ENCODE assay signal across 8 cellular contexts in genomic region chr19:14113762-14114414, GRCh38. TPM values are rescaled to one million over a fixed set of nuclear protein-coding genes. Genes with fewer than 3 reads are reported as not detected.
DNase-seq lines count a peak whose midpoint lies in the region; ATAC-seq, FAIRE-seq and TF ChIP-seq lines count a peak whose summit lies in the region.

No MANE protein-coding gene starts in this region.

- 0 out of 2 replicates have a peak, but pooled peaks have one; percentile 33 for TF ChIP-seq EP300 in K562 (IDR thresholded peaks at IDR 0.05; ENCODE audit: low read length)

- H3K9me1 ChIP-seq in K562 (ENCODE audit: control insufficient read depth, insufficient read depth, low read length), result peaks cover 4% of the 10 kb centered on the region

- peak overlapping the region; percentile 31 to 62; a peak in 3 of 4 replicates for H3K9ac ChIP-seq in K562 (ENCODE audit: insufficient read depth in 1 of 2, low read depth in 2 of 2, low read length in 2 of 2)

- H3K9me3 ChIP-seq in K562 (replicated peaks; ENCODE audit: control insufficient read depth, insufficient read depth, low read depth, low read length) (no peaks in the 10 kb centered on the region), mucosa of descending colon (no peaks in the 10 kb centered on the region)

- no TSS peak for BruUV-seq in K562 (replicated peaks; lab: Mats Ljungman, UMichigan)

- peak overlapping the region; percentile 75 for H3K4me2 ChIP-seq in K562 (ENCODE audit: insufficient read depth, low read length)

- CTCF ChIA-PET in K562 (lab: Yijun Ruan, JAX; ENCODE audit: low intra/inter-chr PET ratio), result interaction anchor here (2.8 kb wide), 1 partner anchor 234 kb away, joined by 12 read pairs; no protein-coding TSS in a partner anchor

- TF ChIP-seq CTCF in GM12864 (IDR thresholded peaks at IDR 0.05; ENCODE audit: low read depth, low read length, missing control alignments) (peak; percentile 50), K562 (IDR thresholded peaks at IDR 0.05 in 2 of 3, conservative IDR thresholded peaks at IDR 0.05 in 1 of 3; ENCODE audit: insufficient read depth in 2 of 3, low read depth in 1 of 3, low read length in 3 of 3) (peak; percentile 94 to 97 (median 95)), mucosa of descending colon (IDR thresholded peaks at IDR 0.05) (no peak)

- peaks cover 38 to 56% of the 10 kb centered on the region in 2 experiments; a peak in 4 of 5 replicates for H3K4me1 ChIP-seq in K562 (replicated peaks in 1 of 2; ENCODE audit: control insufficient read depth in 2 of 2, insufficient read depth in 2 of 2, low read length in 2 of 2)
- H3K4me1 ChIP-seq in mucosa of descending colon (ENCODE audit: low read depth), result peaks cover 37% of the 10 kb centered on the region

- WGBS in K562 (ENCODE audit: insufficient coverage, low coverage, missing lambda C conversion rate), result 36% methylated on average over 18 of the region's 18 CpGs

- H3K27me3 ChIP-seq in K562 (ENCODE audit: control insufficient read depth in 2 of 2, insufficient read depth in 2 of 2, low read length in 2 of 2), result no peaks in the 10 kb centered on the region

- FAIRE-seq in K562 (lab: Jason Lieb, UNC), result peak; percentile 94

- H4K20me1 ChIP-seq in K562 (replicated peaks; ENCODE audit: control insufficient read depth, insufficient read depth, low read length), result no peaks in the 10 kb centered on the region

- TF ChIP-seq POLR2A in K562 (conservative IDR thresholded peaks at IDR 0.05), result no peak

- DNase-seq in GM12864 (ENCODE audit: low read depth) (no peak), RKO (ENCODE audit: low spot score) (peak; percentile 33), K562 (ENCODE audit: extremely low read depth in 1 of 4, low spot score in 3 of 4) (peak; percentile 77 to 91 (median 82)), mucosa of descending colon (peak; percentile 60 to 77 (median 73)), NCI-H146 treated with DMSO at 0.1 percent for 48 hours (lab: John Stamatoyannopoulos, UW; ENCODE audit: unreplicated experiment) (no peak), superior temporal gyrus (ENCODE audit: extremely low spot score) (no peak)

- ATAC-seq in K562 (peak; percentile 48), mucosa of descending colon (no peak), GM19035 (IDR thresholded peaks at IDR 0.05; ENCODE audit: unreplicated experiment) (no peak), GM21737 (IDR thresholded peaks at IDR 0.05; ENCODE audit: unreplicated experiment) (no peak)

- peak overlapping the region; percentile 44; the same call in 1 of the 2 replicates for H2AFZ ChIP-seq in K562 (ENCODE audit: low read depth, low read length)

- intact Hi-C loops in K562 (cut with micrococcal nuclease), result no loop called here
- intact Hi-C loops in mucosa of descending colon (cut with DNase I, micrococcal nuclease), result no loop called here

- no peak overlapping the region for H3K27ac ChIP-seq in K562 (ENCODE audit: extremely low read depth, low read depth, low read length)

- peak; percentile 30 to 53; a peak in 3 of 4 replicates for TF ChIP-seq RAD21 in K562 (CRISPR knock-in tag; conservative IDR thresholded peaks at IDR 0.05 in 1 of 2, IDR thresholded peaks at IDR 0.05 in 1 of 2)

- POLR2A ChIA-PET in K562 (lab: Yijun Ruan, JAX), result interaction anchor here (0.6 to 2.0 kb wide), 6 partner anchors 21 to 1286 kb away, joined by 3 to 5 read pairs (median 4); partner anchors contain the start of gene ASF1B

- H3K36me3 ChIP-seq in K562 (ENCODE audit: control insufficient read depth, insufficient read depth, low read length) (peaks cover under 1% of the 10 kb centered on the region; the same call in 2 of the 3 replicates), mucosa of descending colon (ENCODE audit: low read depth) (no peaks in the 10 kb centered on the region)

- peaks cover 24% of the 10 kb centered on the region for H3K79me2 ChIP-seq in K562 (ENCODE audit: control insufficient read depth, insufficient read depth, low read length)

- in situ Hi-C loops in K562 (cut with MboI), result no loop called here

- H3K4me3 ChIP-seq in GM12864 (ENCODE audit: low read depth, low read length) (no peak overlapping the region), K562 (peak overlapping the region; percentile 41), mucosa of descending colon (no peak overlapping the region)

RNA-seq across cellular contexts. Expression of gene PRKACA, which starts 3.7 kb away (rescaled TPM):
- 26.1 and 58.3 TPM in 2 replicates for total RNA-seq in K562 (2011; cell fraction: chromatin; rRNA removed; ENCODE audit: low replicate concordance)
- 30.5 and 42.7 TPM in 2 replicates for total RNA-seq in K562 (2011; cell fraction: nucleolus; rRNA removed)
- 28.7 and 35.1 TPM in 2 replicates for total RNA-seq in K562 (2011; cell fraction: nucleoplasm; rRNA removed)
- total RNA-seq in K562 (2014; rRNA removed), result 8.4 and 12.7 TPM in 2 replicates
- total RNA-seq in K562 (2014; rRNA removed; fragmentation: Illumina TruSeq; extraction: Trizol), result 10.6 and 13.0 TPM in 2 replicates
- 11.9 and 12.2 TPM in 2 replicates for total RNA-seq in K562 (2015; rRNA removed; fragmentation: Illumina TruSeq; extraction: Trizol)
- total RNA-seq in K562 (2021), result 57.8 and 63.1 TPM in 2 replicates
- polyA plus RNA-seq in K562 (2011; rRNA removed), result 19.9 and 22.9 TPM in 2 replicates
- polyA plus RNA-seq in K562 (2011; cell fraction: cytosol; rRNA removed), result 18.1 and 22.9 TPM in 2 replicates
- 9.4 and 10.8 TPM in 2 replicates for polyA plus RNA-seq in K562 (2011; cell fraction: nucleus; rRNA removed)
- polyA plus RNA-seq in K562 (2012), result 53.1 and 56.7 TPM in 2 replicates
- polyA plus RNA-seq in K562 (2014; fragmentation: Illumina TruSeq; extraction: Trizol), result 50.6 and 59.4 TPM in 2 replicates
- 1 to 10 TPM; 1.2 to 1.7 TPM for polyA plus RNA-seq in K562 (2014; fragmentation: Nextera tagmentation; extraction: Ambion mirVana)
- polyA plus RNA-seq in K562 (2014; rRNA removed), result 37.6 and 39.7 TPM in 2 replicates
- 16.0 and 20.3 TPM in 2 replicates for polyA minus RNA-seq in K562 (2011; rRNA and poly(A)+ RNA removed)
- polyA minus RNA-seq in K562 (2011; cell fraction: cytosol; rRNA and poly(A)+ RNA removed), result 18.1 and 18.7 TPM in 2 replicates
- polyA minus RNA-seq in K562 (2011; cell fraction: nucleus; rRNA and poly(A)+ RNA removed), result 7.5 and 8.3 TPM in 2 replicates
- 100 to 1,000 TPM in 1 of 3 donors, 10 to 100 TPM in 2; 75.4 to 100 (median 89.1) TPM for total RNA-seq in mucosa of descending colon

RNA-seq across cellular contexts. Expression of gene ASF1B, which starts 22.5 kb away (rescaled TPM):
- total RNA-seq in K562 (2011; cell fraction: chromatin; rRNA removed; ENCODE audit: low replicate concordance), result 7.9 and 16.6 TPM in 2 replicates
- total RNA-seq in K562 (2011; cell fraction: nucleolus; rRNA removed), result 18.7 and 23.9 TPM in 2 replicates
- total RNA-seq in K562 (2011; cell fraction: nucleoplasm; rRNA removed), result 14.1 and 22.4 TPM in 2 replicates
- total RNA-seq in K562 (2014; rRNA removed) (54.8 and 85.6 TPM in 2 replicates), K562 (2014; rRNA removed; fragmentation: Illumina TruSeq; extraction: Trizol) (29.4 and 30.7 TPM in 2 replicates), K562 (2015; rRNA removed; fragmentation: Illumina TruSeq; extraction: Trizol) (38.0 and 39.3 TPM in 2 replicates), K562 (2021) (59.6 and 66.6 TPM in 2 replicates), mucosa of descending colon (10 to 100 TPM in 1 of 3 donors, 1 to 10 TPM in 2; 2.4 to 21.7 (median 5.5) TPM)
- polyA plus RNA-seq in K562 (2011; rRNA removed) (43.1 and 69.4 TPM in 2 replicates), K562 (2014; fragmentation: Illumina TruSeq; extraction: Trizol) (59.5 and 60.9 TPM in 2 replicates), K562 (2014; fragmentation: Nextera tagmentation; extraction: Ambion mirVana) (1 to 10 TPM; 6.0 to 8.0 TPM), K562 (2014; rRNA removed) (52.7 and 53.3 TPM in 2 replicates)
- 75.6 and 117 TPM in 2 replicates for polyA plus RNA-seq in K562 (2011; cell fraction: cytosol; rRNA removed)
- polyA plus RNA-seq in K562 (2011; cell fraction: nucleus; rRNA removed), result 22.8 and 25.8 TPM in 2 replicates
- 72.6 and 87.5 TPM in 2 replicates for polyA plus RNA-seq in K562 (2012)
- 19.4 and 39.5 TPM in 2 replicates for polyA minus RNA-seq in K562 (2011; rRNA and poly(A)+ RNA removed)
- 43.6 and 47.1 TPM in 2 replicates for polyA minus RNA-seq in K562 (2011; cell fraction: cytosol; rRNA and poly(A)+ RNA removed)
- polyA minus RNA-seq in K562 (2011; cell fraction: nucleus; rRNA and poly(A)+ RNA removed), result 11.0 and 13.6 TPM in 2 replicates

RNA-seq across cellular contexts. Expression of gene SAMD1, which starts 23.3 kb away (rescaled TPM):
- 9.8 and 27.6 TPM in 2 replicates for total RNA-seq in K562 (2011; cell fraction: chromatin; rRNA removed; ENCODE audit: low replicate concordance)
- 23.5 and 24.9 TPM in 2 replicates for total RNA-seq in K562 (2011; cell fraction: nucleolus; rRNA removed)
- total RNA-seq in K562 (2011; cell fraction: nucleoplasm; rRNA removed), result 12.7 and 15.1 TPM in 2 replicates
- total RNA-seq in K562 (2014; rRNA removed) (65.4 and 71.9 TPM in 2 replicates), K562 (2014; rRNA removed; fragmentation: Illumina TruSeq; extraction: Trizol) (15.4 and 16.0 TPM in 2 replicates), K562 (2015; rRNA removed; fragmentation: Illumina TruSeq; extraction: Trizol) (43.5 and 51.7 TPM in 2 replicates), K562 (2021) (85.9 and 96.0 TPM in 2 replicates), mucosa of descending colon (10 to 100 TPM; 39.8 to 61.8 (median 49.6) TPM)
- polyA plus RNA-seq in K562 (2011; rRNA removed) (14.3 and 14.8 TPM in 2 replicates), K562 (2014; fragmentation: Illumina TruSeq; extraction: Trizol) (45.7 and 48.9 TPM in 2 replicates), K562 (2014; fragmentation: Nextera tagmentation; extraction: Ambion mirVana) (1 to 10 TPM; 2.9 to 3.1 TPM), K562 (2014; rRNA removed) (44.5 and 47.8 TPM in 2 replicates)
- 15.9 and 30.2 TPM in 2 replicates for polyA plus RNA-seq in K562 (2011; cell fraction: cytosol; rRNA removed)
- 34.7 and 64.0 TPM in 2 replicates for polyA plus RNA-seq in K562 (2011; cell fraction: nucleus; rRNA removed)
- polyA plus RNA-seq in K562 (2012), result 39.1 and 39.7 TPM in 2 replicates
- 4.1 and 7.6 TPM in 2 replicates for polyA minus RNA-seq in K562 (2011; rRNA and poly(A)+ RNA removed)
- 22.9 and 32.7 TPM in 2 replicates for polyA minus RNA-seq in K562 (2011; cell fraction: cytosol; rRNA and poly(A)+ RNA removed)
- polyA minus RNA-seq in K562 (2011; cell fraction: nucleus; rRNA and poly(A)+ RNA removed), result 4.8 and 5.0 TPM in 2 replicates

RNA-seq across cellular contexts. Expression of gene C19orf67, which starts 28.3 kb away (rescaled TPM):
- 0.83 and 2.1 TPM in 2 replicates for total RNA-seq in K562 (2011; cell fraction: chromatin; rRNA removed; ENCODE audit: low replicate concordance)
- 3.7 and 4.5 TPM in 2 replicates for total RNA-seq in K562 (2011; cell fraction: nucleolus; rRNA removed)
- 1.8 and 2.1 TPM in 2 replicates for total RNA-seq in K562 (2011; cell fraction: nucleoplasm; rRNA removed)
- total RNA-seq in K562 (2014; rRNA removed) (0.45 and 1.5 TPM in 2 replicates), K562 (2014; rRNA removed; fragmentation: Illumina TruSeq; extraction: Trizol) (0.35 TPM in 1 of 2 replicates, not detected in the other), K562 (2015; rRNA removed; fragmentation: Illumina TruSeq; extraction: Trizol) (0.29 and 0.53 TPM in 2 replicates), K562 (2021) (1.1 and 2.1 TPM in 2 replicates), mucosa of descending colon (under 1 TPM in 1 of 3 donors, not detected in 2; 0.27 TPM)
- polyA plus RNA-seq in K562 (2011; rRNA removed) (0.39 and 0.56 TPM in 2 replicates), K562 (2014; fragmentation: Illumina TruSeq; extraction: Trizol) (0.28 and 0.39 TPM in 2 replicates), K562 (2014; fragmentation: Nextera tagmentation; extraction: Ambion mirVana) (not detected), K562 (2014; rRNA removed) (1.8 TPM in 1 of 2 replicates, not detected in the other)
- polyA plus RNA-seq in K562 (2011; cell fraction: cytosol; rRNA removed), result 0.46 and 0.97 TPM in 2 replicates
- polyA plus RNA-seq in K562 (2011; cell fraction: nucleus; rRNA removed), result 1.2 and 3.8 TPM in 2 replicates
- polyA plus RNA-seq in K562 (2012), result 0.62 and 0.68 TPM in 2 replicates
- 0.14 TPM in 1 of 2 replicates, not detected in the other for polyA minus RNA-seq in K562 (2011; rRNA and poly(A)+ RNA removed)
- not detected in 2 replicates for polyA minus RNA-seq in K562 (2011; cell fraction: cytosol; rRNA and poly(A)+ RNA removed)
- polyA minus RNA-seq in K562 (2011; cell fraction: nucleus; rRNA and poly(A)+ RNA removed), result 1.5 and 3.0 TPM in 2 replicates

RNA-seq across cellular contexts. Expression of gene MISP3, which starts 41.3 kb away (rescaled TPM):
- 1.7 and 5.3 TPM in 2 replicates for total RNA-seq in K562 (2011; cell fraction: chromatin; rRNA removed; ENCODE audit: low replicate concordance)
- total RNA-seq in K562 (2011; cell fraction: nucleolus; rRNA removed), result 5.5 and 5.7 TPM in 2 replicates
- total RNA-seq in K562 (2011; cell fraction: nucleoplasm; rRNA removed), result 4.1 and 5.0 TPM in 2 replicates
- 3.1 and 3.9 TPM in 2 replicates for total RNA-seq in K562 (2014; rRNA removed)
- 0.69 and 0.73 TPM in 2 replicates for total RNA-seq in K562 (2014; rRNA removed; fragmentation: Illumina TruSeq; extraction: Trizol)
- total RNA-seq in K562 (2015; rRNA removed; fragmentation: Illumina TruSeq; extraction: Trizol), result 1.6 and 1.9 TPM in 2 replicates
- total RNA-seq in K562 (2021), result 1.9 and 2.9 TPM in 2 replicates
- polyA plus RNA-seq in K562 (2011; rRNA removed), result 1.2 and 2.1 TPM in 2 replicates
- polyA plus RNA-seq in K562 (2011; cell fraction: cytosol; rRNA removed), result 2.1 and 3.0 TPM in 2 replicates
- polyA plus RNA-seq in K562 (2011; cell fraction: nucleus; rRNA removed), result 8.6 and 12.9 TPM in 2 replicates
- 3.6 and 4.2 TPM in 2 replicates for polyA plus RNA-seq in K562 (2012)
- 2.6 and 3.2 TPM in 2 replicates for polyA plus RNA-seq in K562 (2014; fragmentation: Illumina TruSeq; extraction: Trizol)
- under 1 TPM; 0.25 to 0.37 TPM for polyA plus RNA-seq in K562 (2014; fragmentation: Nextera tagmentation; extraction: Ambion mirVana)
- 5.4 and 5.6 TPM in 2 replicates for polyA plus RNA-seq in K562 (2014; rRNA removed)
- polyA minus RNA-seq in K562 (2011; rRNA and poly(A)+ RNA removed), result not detected in 2 replicates
- polyA minus RNA-seq in K562 (2011; cell fraction: cytosol; rRNA and poly(A)+ RNA removed), result 0.91 TPM in 1 of 2 replicates, not detected in the other
- 1.8 and 1.9 TPM in 2 replicates for polyA minus RNA-seq in K562 (2011; cell fraction: nucleus; rRNA and poly(A)+ RNA removed)
- total RNA-seq in mucosa of descending colon, result 10 to 100 TPM; 13.6 to 34.2 (median 32.9) TPM

Comparison
In these comparisons a context has a peak if more than half of its experiments do, and no peak if none do; other contexts are left out.
1. DNase-seq: peak in RKO (single experiment), K562 (4 of 4) and mucosa of descending colon (3 of 3); none in GM12864 (single experiment), NCI-H146 treated with DMSO at 0.1 percent for 48 hours (single experiment) and superior temporal gyrus (single experiment).